ENCODE assay signal across 8 cellular contexts in the genomic region with DNA sequence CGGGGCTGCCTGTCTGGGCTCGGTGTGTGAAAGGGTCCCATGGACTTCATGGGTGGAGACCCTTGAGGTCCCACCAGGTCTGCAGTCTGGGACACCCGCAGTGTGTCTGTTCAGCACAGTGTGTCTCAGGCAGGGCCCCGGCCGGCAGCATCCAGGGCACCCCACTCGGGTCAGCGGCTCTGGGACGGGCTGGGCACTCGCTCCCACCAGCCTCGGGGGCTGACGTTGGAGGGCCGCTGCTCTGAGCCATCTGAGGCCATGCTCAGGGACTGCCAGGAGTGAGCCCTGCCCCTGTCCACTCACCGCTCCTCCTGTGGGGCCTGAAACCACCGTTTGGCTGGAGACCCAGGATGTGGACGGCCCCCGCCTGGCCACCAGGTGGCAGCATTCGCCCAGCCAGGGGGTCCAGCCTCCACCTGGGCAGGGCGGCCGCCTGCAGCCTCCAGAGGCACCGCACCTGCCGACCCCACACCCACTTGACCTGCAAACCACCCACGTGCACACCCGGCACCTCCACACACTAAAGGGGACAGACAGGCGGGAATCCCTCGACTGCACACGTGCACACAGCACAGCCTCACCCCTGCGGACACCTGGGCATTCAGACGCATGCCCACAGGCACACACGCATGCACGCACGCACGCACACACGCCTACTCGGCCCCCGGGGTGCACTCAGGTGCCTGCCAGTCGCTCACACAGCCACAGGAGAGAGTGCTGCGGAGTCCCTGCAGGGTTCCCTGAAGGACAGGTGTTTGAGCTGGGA. TPM values are rescaled to one million over a fixed set of nuclear protein-coding genes. Genes with fewer than 3 reads are reported as not detected.
A peak's percentile ranks its signal among the peaks of the same experiment; 100 is the strongest.
DNase-seq lines count a peak whose midpoint lies in the region; ATAC-seq and TF ChIP-seq lines count a peak whose summit lies in the region.

No MANE protein-coding gene starts in this region.

- H3K4me1 ChIP-seq in OCI-LY1 (ENCODE audit: insufficient read depth, low read length, severe bottlenecking), result no peaks in the 10 kb centered on the region

- no peaks in the 10 kb centered on the region for H3K79me2 ChIP-seq in OCI-LY1 (ENCODE audit: insufficient read depth, low read length)

- H4K20me1 ChIP-seq in OCI-LY1 (ENCODE audit: insufficient read depth, low read length), result no peaks in the 10 kb centered on the region

- no peaks in the 10 kb centered on the region for H3K36me3 Mint-ChIP-seq in naive thymus-derived CD8-positive, alpha-beta T cell

- peak overlapping the region in 2 of 10 donors; percentile 30 to 64 for H3K4me3 Mint-ChIP-seq in naive thymus-derived CD8-positive, alpha-beta T cell
- peak overlapping the region in 1 of 2 donors; percentile 29 for H3K4me3 Mint-ChIP-seq in stimulated activated naive CD8-positive, alpha-beta T cell treated with anti-CD3 and anti-CD28 coated beads, Interleukin-15, amount 100 ng/mL, for 72 hours

- no peaks in the 10 kb centered on the region for H3K36me3 ChIP-seq in OCI-LY1 (ENCODE audit: insufficient read depth, low read length)

- TF ChIP-seq CTCF in OCI-LY1 (IDR thresholded peaks at IDR 0.05; ENCODE audit: low read length), result peak; percentile 85

- DNase-seq in DMS79 treated with DMSO at 0.1 percent for 48 hours (lab: John Stamatoyannopoulos, UW) (peak; percentile 28), activated T-cell treated with anti-CD3 and anti-CD28 coated beads for 24 hours (ENCODE audit: low read depth) (peak; percentile 66), GDM1 (lab: John Stamatoyannopoulos, UW) (no peak)
- DNase-seq in naive thymus-derived CD8-positive, alpha-beta T cell, result peak; percentile 58 to 87 (median 80)
- DNase-seq in stimulated activated naive CD8-positive, alpha-beta T cell treated with anti-CD3 and anti-CD28 coated beads, Interleukin-15, amount 100 ng/mL, for 72 hours, result peak; percentile 82 to 84

- ATAC-seq in HG03159 (IDR thresholded peaks at IDR 0.05; ENCODE audit: unreplicated experiment) (peak; percentile 50), esophagus mucosa (peak; percentile 76)
- peak; percentile 93 to 98 for ATAC-seq in naive thymus-derived CD8-positive, alpha-beta T cell
- ATAC-seq in stimulated activated naive CD8-positive, alpha-beta T cell treated with anti-CD3 and anti-CD28 coated beads, Interleukin-15, amount 100 ng/mL, for 72 hours, result peak; percentile 85

- POLR2A ChIA-PET in naive thymus-derived CD8-positive, alpha-beta T cell (lab: Charles Lee), result no interaction called here

- no peaks in the 10 kb centered on the region for H3K9me3 ChIP-seq in OCI-LY1 (ENCODE audit: low read length)

- no peak overlapping the region for H3K27ac ChIP-seq in OCI-LY1 (ENCODE audit: low read depth, low read length, poor library complexity, severe bottlenecking)

- H3K27ac Mint-ChIP-seq in naive thymus-derived CD8-positive, alpha-beta T cell, result peak overlapping the region in 3 of 10 donors; percentile 18 to 78 (median 32)
- H3K27ac Mint-ChIP-seq in stimulated activated naive CD8-positive, alpha-beta T cell treated with anti-CD3 and anti-CD28 coated beads, Interleukin-15, amount 100 ng/mL, for 72 hours, result no peak overlapping the region

- no peak overlapping the region for H3K4me2 ChIP-seq in OCI-LY1 (ENCODE audit: low read length)

- no peaks in the 10 kb centered on the region for H3K9me3 Mint-ChIP-seq in naive thymus-derived CD8-positive, alpha-beta T cell
- H3K9me3 Mint-ChIP-seq in stimulated activated naive CD8-positive, alpha-beta T cell treated with anti-CD3 and anti-CD28 coated beads, Interleukin-15, amount 100 ng/mL, for 72 hours, result no peaks in the 10 kb centered on the region

- no peaks in the 10 kb centered on the region for H3K9me2 ChIP-seq in OCI-LY1 (ENCODE audit: low read depth, low read length)

- peaks cover 7% of the 10 kb centered on the region; the same call in 1 of the 2 replicates for H3K27me3 ChIP-seq in OCI-LY1 (ENCODE audit: insufficient read depth, low read length)

- no peak overlapping the region for H3K9ac ChIP-seq in OCI-LY1 (ENCODE audit: low read length)

- H3K27me3 Mint-ChIP-seq in naive thymus-derived CD8-positive, alpha-beta T cell, result no peaks in the 10 kb centered on the region
- H3K27me3 Mint-ChIP-seq in stimulated activated naive CD8-positive, alpha-beta T cell treated with anti-CD3 and anti-CD28 coated beads, Interleukin-15, amount 100 ng/mL, for 72 hours, result no peaks in the 10 kb centered on the region

- no peak overlapping the region for H3K4me3 ChIP-seq in OCI-LY1 (ENCODE audit: low read depth, low read length, poor library complexity, severe bottlenecking)

- H2AFZ ChIP-seq in OCI-LY1 (ENCODE audit: low read length), result no peak overlapping the region

- no peaks in the 10 kb centered on the region for H3F3A ChIP-seq in OCI-LY1 (ENCODE audit: insufficient read depth, low read length)

- peaks cover 3 to 12% (median 4%) of the 10 kb centered on the region in 4 donors for H3K4me1 Mint-ChIP-seq in naive thymus-derived CD8-positive, alpha-beta T cell
- H3K4me1 Mint-ChIP-seq in stimulated activated naive CD8-positive, alpha-beta T cell treated with anti-CD3 and anti-CD28 coated beads, Interleukin-15, amount 100 ng/mL, for 72 hours, result peaks cover 12% of the 10 kb centered on the region

RNA-seq across cellular contexts. Expression of a gene that starts 10.1 kb away (rescaled TPM):
- total RNA-seq in esophagus mucosa, result 3.2 TPM
- 10 to 100 TPM; 10.6 to 10.8 TPM for total RNA-seq in naive thymus-derived CD8-positive, alpha-beta T cell
- under 1 TPM; 0.23 to 0.36 (median 0.28) TPM for polyA plus RNA-seq in naive thymus-derived CD8-positive, alpha-beta T cell
